ENCODE assay signal across 10 cellular contexts in the genomic region with DNA sequence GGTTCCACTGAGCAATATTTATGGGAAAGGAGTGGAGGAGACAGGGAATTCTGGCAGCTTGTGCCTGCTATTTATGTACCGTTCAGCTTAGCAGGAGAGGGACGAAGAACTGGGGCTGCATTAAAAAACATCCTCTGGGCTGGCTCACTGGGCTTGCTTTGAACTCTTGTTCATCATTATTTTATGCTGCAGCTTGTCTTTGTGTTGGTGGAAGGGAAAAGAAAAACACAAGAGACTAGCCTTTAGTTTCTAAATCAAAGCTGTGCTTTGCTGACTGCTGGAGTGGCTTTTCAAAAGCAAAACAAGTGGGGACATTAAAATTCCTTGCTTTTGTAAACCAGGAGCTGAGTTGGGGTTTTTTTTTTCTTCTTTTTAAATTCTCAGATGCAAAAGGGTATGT. TPM values are rescaled to one million over a fixed set of nuclear protein-coding genes. Genes with fewer than 3 reads are reported as not detected.
A peak's percentile ranks its signal among the peaks of the same experiment; 100 is the strongest.
DNase-seq lines count a peak whose midpoint lies in the region; ATAC-seq and TF ChIP-seq lines count a peak whose summit lies in the region.
"Had no signal": no experiment of that assay in that cellular context is flagged by ENCODE, and none has a peak within 500 bp of the region (broad histone marks: within the 10 kb centered on the region; RNA-seq: fewer than 3 reads in every experiment).

No MANE protein-coding gene starts in this region.

- H3K36me3 ChIP-seq in ES-I3 (ENCODE audit: insufficient read depth, low read length) (no peaks in the 10 kb centered on the region), PC-3 (ENCODE audit: low read depth, low read length) (no peaks in the 10 kb centered on the region), gastroesophageal sphincter (no peaks in the 10 kb centered on the region), neuronal stem cell (replicated peaks in 1 of 2; ENCODE audit: control insufficient read depth in 2 of 2, insufficient read depth in 2 of 2, low read length in 2 of 2) (peaks cover 0 to 23% of the 10 kb centered on the region in 2 donors), ascending aorta (no peaks in the 10 kb centered on the region), uterus (no peaks in the 10 kb centered on the region)
- H3K36me3 ChIP-seq: ovary had no signal

- H3K9ac ChIP-seq in ES-I3 (ENCODE audit: low read depth, low read length) (peak overlapping the region; percentile 17; the same call in 1 of the 2 replicates), PC-3 (ENCODE audit: low read length) (no peak overlapping the region), neuronal stem cell (ENCODE audit: low read depth, low read length, poor library complexity) (no peak overlapping the region)

- no peaks in the 10 kb centered on the region for H3K9me2 ChIP-seq in PC-3 (replicated peaks; ENCODE audit: low read length)

- TF ChIP-seq CTCF in PC-3 (conservative IDR thresholded peaks at IDR 0.05; ENCODE audit: low read depth, low read length) (no peak), gastroesophageal sphincter (IDR thresholded peaks at IDR 0.05) (no peak), ascending aorta (IDR thresholded peaks at IDR 0.05) (no peak), uterus (IDR thresholded peaks at IDR 0.05) (no peak)

- ATAC-seq in PC-3 (no peak), gastroesophageal sphincter (no peak), GM21381 (IDR thresholded peaks at IDR 0.05; ENCODE audit: unreplicated experiment) (no peak)

- H4K91ac ChIP-seq in neuronal stem cell (ENCODE audit: low read depth, low read length, poor library complexity): no peak overlapping the region

- peak overlapping the region; percentile 86; the same call in 1 of the 2 replicates for H2AFZ ChIP-seq in PC-3 (ENCODE audit: low read length)
- H2AFZ ChIP-seq in neuronal stem cell (ENCODE audit: low read length): no peak overlapping the region

- no peak overlapping the region for H3K18ac ChIP-seq in neuronal stem cell (ENCODE audit: low read length)

- POLR2A ChIA-PET in PC-3 (lab: Charles Lee; ENCODE audit: unreplicated experiment): no interaction called here

- H3F3A ChIP-seq in PC-3 (ENCODE audit: low read length, unreplicated experiment): no peaks in the 10 kb centered on the region

- H3K23ac ChIP-seq in neuronal stem cell (ENCODE audit: low read depth, low read length, poor library complexity): no peak overlapping the region

- CTCF ChIA-PET in PC-3 (lab: Charles Lee): interaction anchor here (0.6 to 4.3 kb wide), 6 partner anchors 11 to 313 kb away, joined by 5 to 37 read pairs (median 9); no protein-coding TSS in a partner anchor

- H2BK12ac ChIP-seq in neuronal stem cell (ENCODE audit: low read length): no peak overlapping the region

- H4K20me1 ChIP-seq in PC-3 (ENCODE audit: low read length): no peaks in the 10 kb centered on the region

- H3K4me1 ChIP-seq in ES-I3 (ENCODE audit: insufficient read depth, low read length) (peaks cover 26% of the 10 kb centered on the region), PC-3 (ENCODE audit: insufficient read depth, low read length) (peaks cover 14% of the 10 kb centered on the region), gastroesophageal sphincter (peaks cover 0 to 37% (median 8%) of the 10 kb centered on the region in 3 donors), neuronal stem cell (ENCODE audit: control insufficient read depth in 2 of 2, insufficient read depth in 1 of 2, low read depth in 1 of 2, low read length in 2 of 2) (peaks cover 3 to 10% of the 10 kb centered on the region in 2 donors), ascending aorta (peaks cover 0 to 7% of the 10 kb centered on the region in 2 donors), uterus (no peaks in the 10 kb centered on the region)

- no peak overlapping the region for H3K14ac ChIP-seq in neuronal stem cell (ENCODE audit: low read length)

- H3K9me3 ChIP-seq in ES-I3 (ENCODE audit: control insufficient read depth, insufficient read depth, low read length) (no peaks in the 10 kb centered on the region), PC-3 (ENCODE audit: low read length) (no peaks in the 10 kb centered on the region), gastroesophageal sphincter (no peaks in the 10 kb centered on the region), neuronal stem cell (replicated peaks in 1 of 2; ENCODE audit: control insufficient read depth in 2 of 2, insufficient read depth in 1 of 2, low read depth in 1 of 2, low read length in 2 of 2) (peaks cover 0 to 3% of the 10 kb centered on the region in 2 donors), ascending aorta (no peaks in the 10 kb centered on the region), uterus (no peaks in the 10 kb centered on the region)
- H3K9me3 ChIP-seq: ovary had no signal

- TF ChIP-seq EP300 in gastroesophageal sphincter (IDR thresholded peaks at IDR 0.05): no peak

- H3K4me2 ChIP-seq in PC-3 (ENCODE audit: low read length) (no peak overlapping the region), neuronal stem cell (ENCODE audit: insufficient read depth, low read length, poor library complexity, severe bottlenecking) (no peak overlapping the region)

- peaks cover 18% of the 10 kb centered on the region; the same call in 1 of the 2 replicates for H3K79me2 ChIP-seq in PC-3 (ENCODE audit: low read length)

- H3K4ac ChIP-seq in neuronal stem cell (ENCODE audit: low read length): no peak overlapping the region

- TF ChIP-seq POLR2A in gastroesophageal sphincter (IDR thresholded peaks at IDR 0.05) (no peak), uterus (IDR thresholded peaks at IDR 0.05) (no peak)

- DNase-seq in PC-3 (no peak), neuronal stem cell (ENCODE audit: low spot score) (peak; percentile 45), ascending aorta (ENCODE audit: low spot score in 2 of 2) (no peak), NCI-H524 (lab: John Stamatoyannopoulos, UW) (no peak), uterus (no peak)
- DNase-seq: cortex of kidney had no signal

- H4K8ac ChIP-seq in neuronal stem cell (ENCODE audit: low read depth, low read length): no peak overlapping the region

- intact Hi-C loops in PC-3 (cut with micrococcal nuclease): loop anchor here (5.0 kb wide), 1 partner anchor 135 kb away; no protein-coding TSS in a partner anchor
- intact Hi-C loops in ascending aorta (cut with DNase I): no loop called here
- intact Hi-C loops in uterus (cut with DNase I; ENCODE audit: low total_unique reads): no loop called here

- H2BK5ac ChIP-seq in neuronal stem cell (ENCODE audit: low read length): no peak overlapping the region

- no TSS peak for BruUV-seq in PC-3 (replicated peaks; lab: Mats Ljungman, UMichigan)

- WGBS in gastroesophageal sphincter (ENCODE audit: low coverage in 1 of 2), 2 donors: 6 to 15% methylated on average over 2 of the region's 2 CpGs
- WGBS in neuronal stem cell (ENCODE audit: extremely low coverage in 2 of 2, insufficient read length in 2 of 2, insufficient replicate concordance in 1 of 2), 2 donors: no CpG with 5 or more reads among the region's 2 CpGs

- no peak overlapping the region for H2BK15ac ChIP-seq in neuronal stem cell (ENCODE audit: low read length)

- no peak overlapping the region for H3K4me3 ChIP-seq in PC-3 (ENCODE audit: low read length)
- H3K4me3 ChIP-seq in gastroesophageal sphincter: peak overlapping the region in 1 of 2 donors; percentile 89
- no peak overlapping the region for H3K4me3 ChIP-seq in neuronal stem cell (ENCODE audit: low read length in 2 of 2)
- no peak overlapping the region for H3K4me3 ChIP-seq in ascending aorta
- H3K4me3 ChIP-seq in uterus: no peak overlapping the region

- H3K79me1 ChIP-seq in neuronal stem cell (ENCODE audit: low read depth, low read length): peaks cover 4% of the 10 kb centered on the region

- H2BK120ac ChIP-seq in neuronal stem cell (ENCODE audit: low read depth, low read length): no peak overlapping the region

- H3K27me3 ChIP-seq in PC-3 (ENCODE audit: low read length) (no peaks in the 10 kb centered on the region), gastroesophageal sphincter (no peaks in the 10 kb centered on the region), neuronal stem cell (ENCODE audit: control insufficient read depth in 3 of 3, insufficient read depth in 3 of 3, low read depth in 1 of 3, low read length in 3 of 3) (no peaks in the 10 kb centered on the region), ascending aorta (no peaks in the 10 kb centered on the region), uterus (peaks cover 0 to 3% of the 10 kb centered on the region in 2 donors)
- H3K27me3 ChIP-seq: ovary had no signal

- no peak overlapping the region for H2AK5ac ChIP-seq in neuronal stem cell (ENCODE audit: low read depth, low read length)

- H3K27ac ChIP-seq in PC-3 (ENCODE audit: low read length) (no peak overlapping the region), gastroesophageal sphincter (peak overlapping the region; percentile 58 to 96 (median 86)), neuronal stem cell (replicated peaks; ENCODE audit: low read length) (peak overlapping the region; percentile 23), ascending aorta (no peak overlapping the region), uterus (no peak overlapping the region)
- H3K27ac ChIP-seq: ovary had no signal

RNA-seq across cellular contexts. Expression of a gene that starts 5.9 kb away (rescaled TPM):
- 31.1 and 37.3 TPM in 2 replicates for total RNA-seq in PC-3 (2014; rRNA removed)
- total RNA-seq in gastroesophageal sphincter: 100 to 1,000 TPM in 3 of 4 donors, 10 to 100 TPM in 1; 37.3 to 248 (median 174) TPM
- 23.7 TPM for polyA plus RNA-seq in neuronal stem cell (2013, experiment 1 of 2)
- polyA plus RNA-seq in neuronal stem cell (2013, experiment 2 of 2): 23.3 TPM
- 20.9 TPM for total RNA-seq in ascending aorta
- 10 to 100 TPM in 2 of 4 donors, 1 to 10 TPM in 2; 2.8 to 22.3 (median 12.9) TPM for total RNA-seq in uterus

Comparison
In these comparisons a context has a peak if more than half of its experiments do, and no peak if none do; other contexts are left out.
1. H3K27ac ChIP-seq: peak in gastroesophageal sphincter (4 of 4) and neuronal stem cell (single experiment); none in PC-3 (single experiment), ascending aorta (0 of 2) and uterus (0 of 2).